Comparison of ENCODE assay signal across 22 cellular contexts in genomic region chr9:135281661-135282000, GRCh38.
DNase-seq lines count a peak whose midpoint lies in the region; ATAC-seq and TF ChIP-seq lines count a peak whose summit lies in the region.
"Had no signal": no experiment of that assay in that cellular context is flagged by ENCODE, and none has a peak within 500 bp of the region (broad histone marks: within the 10 kb centered on the region; RNA-seq: fewer than 3 reads in every experiment).

No MANE protein-coding gene starts in this region.

- WGBS in SK-N-SH (ENCODE audit: low lambda C conversion rate): 19% methylated on average over 6 of the region's 8 CpGs

- TF ChIP-seq EP300 in SK-N-SH (IDR thresholded peaks at IDR 0.05; ENCODE audit: borderline replicate concordance in 1 of 2, low read depth in 1 of 2, low read length in 1 of 2): no peak

- no peak for ATAC-seq in SK-N-SH treated with all-trans-retinoic acid at 6 μM for 48 hours
- no peak for ATAC-seq in omental fat pad (ENCODE audit: low FRiP score)
- no peak for ATAC-seq in GM19397 (IDR thresholded peaks at IDR 0.05; ENCODE audit: unreplicated experiment)
- ATAC-seq: activated T-helper 17 cell treated with anti-CD3 and anti-CD28 coated beads, Interleukin-2, amount 50 U/mL, for 72 hours; stimulated activated naive CD8-positive, alpha-beta T cell treated with anti-CD3 and anti-CD28 coated beads, Interleukin-15, Interleukin-2, amounts not matched to agents 100 U/mL and 50 U/mL, for 24 hours had no signal

- DNase-seq in SK-N-SH: peak; percentile 71
- peak; percentile 90 for DNase-seq in NCI-H2196 (lab: John Stamatoyannopoulos, UW; ENCODE audit: unreplicated experiment)
- peak; percentile 61 for DNase-seq in posterior vena cava (ENCODE audit: low spot score)
- no peak for DNase-seq in omental fat pad (ENCODE audit: low spot score)
- no peak for DNase-seq in stimulated activated naive CD4-positive, alpha-beta T cell treated with Interleukin-2 at 50 U/mL for 16 hours (lab: John Stamatoyannopoulos, UW)
- DNase-seq: ACHN; activated B cell treated with CpG ODN at 0.5 μM for 24 hours; activated CD8-positive, alpha-beta memory T cell treated with anti-CD3 and anti-CD28 coated beads, Interleukin-2, amount 50 U/mL, for 48 hours; central memory CD4-positive, alpha-beta T cell; EL; stimulated activated CD4-positive, alpha-beta T cell treated with anti-CD3 and anti-CD28 coated beads, Interleukin-12 subunit alpha, Interleukin-12 subunit beta, amount 100 ng/mL, for 4 hours; T1000 had no signal

- H3K9ac ChIP-seq in SK-N-SH: no peak overlapping the region

- TF ChIP-seq CTCF in SK-N-SH (IDR thresholded peaks at IDR 0.05) (no peak), VCaP (conservative IDR thresholded peaks at IDR 0.05) (no peak), omental fat pad (IDR thresholded peaks at IDR 0.05) (no peak)

- H3K79me2 ChIP-seq in SK-N-SH (ENCODE audit: insufficient read depth): no peaks in the 10 kb centered on the region

- H3K4me2 ChIP-seq in SK-N-SH: no peak overlapping the region

- H3K27ac ChIP-seq in SK-N-SH (ENCODE audit: low read depth in 2 of 2, low read length in 1 of 2) (peak overlapping the region in 1 of 2 experiments; percentile 78; a peak in 2 of 4 replicates), VCaP (peak overlapping the region; percentile 77)
- H3K27ac ChIP-seq: gastroesophageal sphincter, left ventricle myocardium inferior, ovary, right lobe of liver, thoracic aorta had no signal

- TF ChIP-seq RAD21 in SK-N-SH (IDR thresholded peaks at IDR 0.05; ENCODE audit: low read length): no peak

- no peaks in the 10 kb centered on the region for H3K9me3 ChIP-seq in SK-N-SH
- H3K9me3 ChIP-seq: gastroesophageal sphincter, left ventricle myocardium inferior, ovary, right lobe of liver, thoracic aorta had no signal

- no peaks in the 10 kb centered on the region for H3F3A ChIP-seq in SK-N-SH (replicated peaks; ENCODE audit: insufficient read depth)

- no peaks in the 10 kb centered on the region for H4K20me1 ChIP-seq in SK-N-SH (ENCODE audit: insufficient read depth)

- no peaks in the 10 kb centered on the region for H3K36me3 ChIP-seq in SK-N-SH (replicated peaks in 1 of 2; ENCODE audit: control insufficient read depth in 1 of 2, insufficient read depth in 2 of 2, low read length in 1 of 2)
- H3K36me3 ChIP-seq: gastroesophageal sphincter, left ventricle myocardium inferior, ovary, right lobe of liver, thoracic aorta had no signal

- H2AFZ ChIP-seq in SK-N-SH (ENCODE audit: low read depth): no peak overlapping the region

- no peaks in the 10 kb centered on the region for H3K27me3 ChIP-seq in SK-N-SH (ENCODE audit: insufficient read depth)
- H3K27me3 ChIP-seq: ovary, right lobe of liver had no signal

- H3K9me2 ChIP-seq in SK-N-SH: no peaks in the 10 kb centered on the region

- H3K4me1 ChIP-seq in SK-N-SH (ENCODE audit: control insufficient read depth in 1 of 2, insufficient read depth in 2 of 2, low read depth in 1 of 2, low read length in 1 of 2): peaks cover 0 to 23% of the 10 kb centered on the region in 2 experiments; a peak in 1 of 4 replicates

- CTCF ChIA-PET in SK-N-SH (lab: Yijun Ruan, JAX): interaction anchor here (0.9 to 1.4 kb wide), 5 partner anchors 14 to 131 kb away, joined by 3 to 6 read pairs (median 3); no protein-coding TSS in a partner anchor

- intact Hi-C loops in posterior vena cava (cut with DNase I): loop anchor here in 1 of 2 donors (10.0 kb wide), 1 partner anchor 413 kb away; the partner anchor contains the start of gene SOHLH1

- POLR2A ChIA-PET in SK-N-SH (lab: Yijun Ruan, JAX): interaction anchor here (1.0 kb wide), 1 partner anchor 10 kb away, joined by 3 read pairs; no protein-coding TSS in a partner anchor

- no peak overlapping the region for H3K4me3 ChIP-seq in SK-N-SH (ENCODE audit: low read depth in 2 of 2, low read length in 1 of 2)
- H3K4me3 ChIP-seq: gastroesophageal sphincter, left ventricle myocardium inferior, ovary, right lobe of liver, thoracic aorta had no signal

TF ChIP-seq in SK-N-SH, 30 proteins besides CTCF, POLR2A, EP300 and RAD21:
- TF ChIP-seq FOXM1 (IDR thresholded peaks at IDR 0.05; ENCODE audit: low read depth) (no peak), FOXJ3 (CRISPR knock-in tag; IDR thresholded peaks at IDR 0.05) (peak; percentile 10; the same call in 1 of the 2 replicates)

TF ChIP-seq in SK-N-SH treated with all-trans-retinoic acid at 6 μM for 48 hours, 23 proteins besides CTCF, POLR2A, EP300 and RAD21:
- no peak for TF ChIP-seq ZNF8 (CRISPR knock-in tag; IDR thresholded peaks at IDR 0.05)

Comparison
In these comparisons a context has a peak if more than half of its experiments do, and no peak if none do; other contexts are left out.
1. DNase-seq: peak in SK-N-SH (single experiment), NCI-H2196 (single experiment) and posterior vena cava (single experiment); none in omental fat pad (single experiment) and stimulated activated naive CD4-positive, alpha-beta T cell treated with Interleukin-2 at 50 U/mL for 16 hours (single experiment).